Comparison of ENCODE assay signal across 8 cellular contexts in the genomic region with DNA sequence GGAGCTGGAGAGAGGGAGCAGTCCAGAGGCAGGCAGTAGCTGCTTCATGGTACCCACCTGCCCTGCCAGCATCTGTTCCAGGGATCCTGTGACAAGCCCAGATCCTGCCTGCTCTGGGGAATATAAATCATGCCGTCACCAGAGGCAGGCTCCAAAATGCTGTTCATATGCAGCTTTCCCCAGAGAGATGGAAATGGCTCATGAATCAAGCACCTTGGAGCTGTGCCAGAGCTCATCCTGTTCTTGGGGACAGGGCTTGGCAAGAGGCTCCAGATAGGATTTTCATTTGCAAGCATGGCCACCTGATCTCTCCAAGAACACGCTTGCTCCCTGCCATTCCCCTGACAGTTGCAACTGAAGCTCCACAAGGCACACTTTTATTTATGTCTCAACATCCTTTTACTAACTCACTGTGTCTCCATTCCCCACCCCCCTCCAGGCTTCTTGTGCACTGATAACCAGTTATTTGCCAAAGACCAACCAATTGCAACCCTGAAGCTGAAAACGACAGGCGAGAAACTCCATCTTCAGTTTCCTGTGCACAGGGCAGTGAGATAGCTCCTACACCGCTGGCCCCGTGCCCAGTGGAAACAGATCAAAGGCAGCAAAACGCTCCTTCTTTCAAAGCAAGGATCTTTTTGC.
A peak's percentile ranks its signal among the peaks of the same experiment; 100 is the strongest.
DNase-seq lines count a peak whose midpoint lies in the region; ATAC-seq and TF ChIP-seq lines count a peak whose summit lies in the region.

No MANE protein-coding gene starts in this region.

- H3K27me3 ChIP-seq in PC-3 (ENCODE audit: low read length), result no peaks in the 10 kb centered on the region
- H3K27me3 ChIP-seq in H9 (ENCODE audit: insufficient read depth, low read length), result no peaks in the 10 kb centered on the region

- H3F3A ChIP-seq in PC-3 (ENCODE audit: low read length, unreplicated experiment), result no peaks in the 10 kb centered on the region

- H2BK12ac ChIP-seq in H9 (ENCODE audit: insufficient read length, low read depth, low read length), result no peak overlapping the region

- no peaks in the 10 kb centered on the region for H3K23me2 ChIP-seq in H9 (ENCODE audit: insufficient read length, low read depth, low read length, poor library complexity, severe bottlenecking)

- no CpG with 5 or more reads among the region's 7 CpGs for WGBS in H9 (ENCODE audit: extremely low coverage, insufficient read length, low lambda C conversion rate)

- POLR2A ChIA-PET in PC-3 (lab: Charles Lee; ENCODE audit: unreplicated experiment), result no interaction called here

- H3K36me3 ChIP-seq in PC-3 (ENCODE audit: low read depth, low read length), result no peaks in the 10 kb centered on the region

- H3K27me3 Mint-ChIP-seq in CD14-positive monocyte (ENCODE audit: low read depth in 3 of 3), result peaks cover 2 to 4% (median 3%) of the 10 kb centered on the region in 3 donors
- peaks cover 11% of the 10 kb centered on the region; the same call in 1 of the 2 replicates for H3K27me3 Mint-ChIP-seq in H9 (ENCODE audit: low read depth)

- no peak overlapping the region for H4K91ac ChIP-seq in H9 (ENCODE audit: insufficient read length, low read depth, low read length)

- intact Hi-C loops in PC-3 (cut with micrococcal nuclease) (no loop called here), CD14-positive monocyte (cut with micrococcal nuclease) (no loop called here)

- ATAC-seq in PC-3, result no peak
- no peak for ATAC-seq in GM21390 (IDR thresholded peaks at IDR 0.05; ENCODE audit: unreplicated experiment)
- ATAC-seq in HG03521 (IDR thresholded peaks at IDR 0.05; ENCODE audit: unreplicated experiment), result no peak

- H3K27ac Mint-ChIP-seq in CD14-positive monocyte, result peak overlapping the region in 1 of 7 donors; percentile 4
- no peak overlapping the region for H3K27ac Mint-ChIP-seq in H9

- peaks cover 0 to 3% (median 0%) of the 10 kb centered on the region in 7 donors for H3K9me3 Mint-ChIP-seq in CD14-positive monocyte
- H3K9me3 Mint-ChIP-seq in H9, result peaks cover 2% of the 10 kb centered on the region in 2 experiments; a peak in 2 of 5 replicates

- no peak overlapping the region for H3K4me3 Mint-ChIP-seq in CD14-positive monocyte
- no peak overlapping the region for H3K4me3 Mint-ChIP-seq in H9

- H3K9me2 ChIP-seq in PC-3 (replicated peaks; ENCODE audit: low read length), result no peaks in the 10 kb centered on the region

- no peak overlapping the region for H2BK5ac ChIP-seq in H9 (ENCODE audit: insufficient read length, low read length)

- H3T11ph ChIP-seq in H9 (ENCODE audit: low read length), result no peak overlapping the region

- H2BK20ac ChIP-seq in H9 (ENCODE audit: low read depth, low read length, poor library complexity, severe bottlenecking), result no peak overlapping the region

- H3K36me3 Mint-ChIP-seq in CD14-positive monocyte, result no peaks in the 10 kb centered on the region
- no peaks in the 10 kb centered on the region for H3K36me3 Mint-ChIP-seq in H9 (ENCODE audit: insufficient read depth in 1 of 3, low read depth in 3 of 3)

- H4K5ac ChIP-seq in H9 (ENCODE audit: insufficient read length, low read depth, low read length), result no peak overlapping the region

- H4K20me1 ChIP-seq in PC-3 (ENCODE audit: low read length) (no peaks in the 10 kb centered on the region), H9 (ENCODE audit: control insufficient read depth, insufficient read depth, insufficient read length) (no peaks in the 10 kb centered on the region)

- no peak overlapping the region for H2BK120ac ChIP-seq in H9 (ENCODE audit: low read depth, low read length, poor library complexity, severe bottlenecking)

- no peaks in the 10 kb centered on the region for H3K79me1 ChIP-seq in H9 (ENCODE audit: insufficient read depth, low read depth, low read length, poor library complexity, severe bottlenecking)

- no peak overlapping the region for H3K4ac ChIP-seq in H9 (ENCODE audit: low read depth, low read length)

- no peak for TF ChIP-seq CTCF in PC-3 (conservative IDR thresholded peaks at IDR 0.05; ENCODE audit: low read depth, low read length)
- no peak for TF ChIP-seq CTCF in CD14-positive monocyte (IDR thresholded peaks at IDR 0.05)
- no peak for TF ChIP-seq CTCF in H9 (conservative IDR thresholded peaks at IDR 0.05)

- no peak overlapping the region for H4K8ac ChIP-seq in H9 (replicated peaks; ENCODE audit: insufficient read length, low read depth, low read length)

- BruUV-seq in PC-3 (replicated peaks; lab: Mats Ljungman, UMichigan), result no TSS peak

- peaks cover 3% of the 10 kb centered on the region for H3K4me1 ChIP-seq in PC-3 (ENCODE audit: insufficient read depth, low read length)
- no peaks in the 10 kb centered on the region for H3K4me1 ChIP-seq in H9 (ENCODE audit: insufficient read depth, low read length)

- H2AFZ ChIP-seq in PC-3 (ENCODE audit: low read length), result no peak overlapping the region
- no peak overlapping the region for H2AFZ ChIP-seq in H9 (ENCODE audit: low read length)

- H3K23ac ChIP-seq in H9 (ENCODE audit: insufficient read length, low read depth, low read length), result no peak overlapping the region

- H3K79me2 ChIP-seq in PC-3 (ENCODE audit: low read length) (no peaks in the 10 kb centered on the region), H9 (ENCODE audit: insufficient read depth, low read length) (no peaks in the 10 kb centered on the region)

- no peak overlapping the region for H3K14ac ChIP-seq in H9 (ENCODE audit: insufficient read depth, low read length)

- H3K4me2 ChIP-seq in PC-3 (ENCODE audit: low read length), result no peak overlapping the region
- H3K4me2 ChIP-seq in H9 (ENCODE audit: insufficient read depth, insufficient read length, low read length), result no peak overlapping the region

- H3K9me3 ChIP-seq in PC-3 (ENCODE audit: low read length), result no peaks in the 10 kb centered on the region
- no peaks in the 10 kb centered on the region for H3K9me3 ChIP-seq in H9 (ENCODE audit: control insufficient read depth, low read depth, low read length)

- no peak overlapping the region for H3K27ac ChIP-seq in PC-3 (ENCODE audit: low read length)
- no peak overlapping the region for H3K27ac ChIP-seq in H9 (ENCODE audit: insufficient read length, low read depth, low read length)

- no peak overlapping the region for H3K4me3 ChIP-seq in PC-3 (ENCODE audit: low read length)

- CTCF ChIA-PET in PC-3 (lab: Charles Lee), result no interaction called here

- peak; percentile 96 for DNase-seq in NCI-H1092 (lab: John Stamatoyannopoulos, UW)
- DNase-seq in PC-3, result peak; percentile 38
- DNase-seq in fibroblast of the conjunctiva (ENCODE audit: low read depth), result peak; percentile 20
- peak; percentile 48 for DNase-seq in pons (ENCODE audit: low spot score)
- no peak for DNase-seq in CD14-positive monocyte (ENCODE audit: low spot score)
- no peak for DNase-seq in H9

- no peak overlapping the region for H2BK15ac ChIP-seq in H9 (ENCODE audit: low read depth, low read length)

- H3K56ac ChIP-seq in H9 (ENCODE audit: insufficient read length, low read depth, low read length), result no peak overlapping the region

- no peak overlapping the region for H2AK5ac ChIP-seq in H9 (ENCODE audit: insufficient read length, low read length)

- H3K9ac ChIP-seq in PC-3 (ENCODE audit: low read length) (no peak overlapping the region), H9 (ENCODE audit: extremely low read depth, insufficient read length, low read length) (no peak overlapping the region)

- H3K4me1 Mint-ChIP-seq in CD14-positive monocyte (peaks cover 2% of the 10 kb centered on the region), H9 (peaks cover 0 to 3% of the 10 kb centered on the region in 2 experiments; a peak in 1 of 4 replicates)

- no peak overlapping the region for H3K18ac ChIP-seq in H9 (ENCODE audit: insufficient read length, low read depth, low read length)

Comparison
In these comparisons a context has a peak if more than half of its experiments do, and no peak if none do; other contexts are left out.
1. DNase-seq: peak in NCI-H1092 (single experiment), PC-3 (single experiment), fibroblast of the conjunctiva (single experiment) and pons (single experiment); none in CD14-positive monocyte (single experiment) and H9 (single experiment).